12 cellular contexts compared by ENCODE assay signal in the genomic region with DNA sequence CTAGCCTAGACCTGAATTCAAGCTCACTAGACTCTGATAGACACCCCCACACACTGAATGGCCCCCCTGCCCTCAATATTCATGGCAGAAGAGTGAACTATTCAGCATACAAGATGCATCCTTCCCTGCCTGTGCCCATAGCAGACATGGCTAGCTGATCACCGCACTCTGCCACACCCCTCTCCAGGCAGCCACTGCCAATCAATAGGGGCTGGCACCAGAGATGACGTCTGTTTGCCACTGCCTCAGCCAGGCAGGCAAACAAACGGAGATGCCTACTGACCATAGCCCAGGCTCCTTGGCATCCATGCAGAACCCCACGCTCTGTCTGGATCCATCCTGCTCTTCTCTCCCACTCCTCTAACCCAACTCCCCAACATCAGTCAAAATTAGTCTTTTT. TPM values are rescaled to one million over a fixed set of nuclear protein-coding genes. Genes with fewer than 3 reads are reported as not detected.
DNase-seq lines count a peak whose midpoint lies in the region; ATAC-seq and TF ChIP-seq lines count a peak whose summit lies in the region.
"Had no signal": no experiment of that assay in that cellular context is flagged by ENCODE, and none has a peak within 500 bp of the region (broad histone marks: within the 10 kb centered on the region; RNA-seq: fewer than 3 reads in every experiment).

No MANE protein-coding gene starts in this region.

- no peaks in the 10 kb centered on the region for H4K20me1 ChIP-seq in HCT116 (ENCODE audit: insufficient read depth)

- no peak for TF ChIP-seq RAD21 in HCT116 (IDR thresholded peaks at IDR 0.05; ENCODE audit: low read depth)

- H3K27ac ChIP-seq in HCT116 (ENCODE audit: low read depth, low read length), result no peak overlapping the region
- H3K27ac ChIP-seq: foreskin keratinocyte, vagina had no signal

- peak overlapping the region; percentile 54 for H3K27ac Mint-ChIP-seq in glutamatergic neuron (ENCODE audit: unreplicated experiment)
- peak overlapping the region in 2 of 6 donors; percentile 6 to 13 for H3K27ac Mint-ChIP-seq in immature natural killer cell

- no peak overlapping the region for H2AFZ ChIP-seq in HCT116 (ENCODE audit: low read depth, low read length, poor library complexity, severe bottlenecking)

- H3K27me3 ChIP-seq in HCT116 (ENCODE audit: insufficient read depth, low read length), result no peaks in the 10 kb centered on the region
- H3K27me3 ChIP-seq: vagina had no signal

- RAD21 ChIA-PET in HCT116 (lab: Charles Lee; ENCODE audit: low non-redundant PET in 1 of 2, low total read pairs in 2 of 2, uncharacterized antibody in 2 of 2, unreplicated experiment in 2 of 2), result no interaction called here

- POLR2A ChIA-PET in HCT116 (lab: Charles Lee), result no interaction called here

- WGBS in lower leg skin, 2 donors, result 70 to 74% methylated on average over 4 of the region's 4 CpGs

- H3K36me3 Mint-ChIP-seq in glutamatergic neuron (ENCODE audit: unreplicated experiment) (peaks cover 16% of the 10 kb centered on the region), immature natural killer cell (peaks cover 0 to 4% (median 0%) of the 10 kb centered on the region in 3 donors)

- no peaks in the 10 kb centered on the region for H3K4me1 ChIP-seq in HCT116 (ENCODE audit: control insufficient read depth in 1 of 2, insufficient read depth in 2 of 2, low read length in 2 of 2)
- H3K4me1 ChIP-seq: foreskin keratinocyte had no signal

- H3K9me3 Mint-ChIP-seq in glutamatergic neuron (ENCODE audit: unreplicated experiment) (peaks cover 31% of the 10 kb centered on the region), immature natural killer cell (no peaks in the 10 kb centered on the region)

- H3K4me3 Mint-ChIP-seq in glutamatergic neuron (ENCODE audit: unreplicated experiment) (peak overlapping the region; percentile 3), immature natural killer cell (no peak overlapping the region)

- peak; percentile 78 for ATAC-seq in HCT116
- ATAC-seq: foreskin keratinocyte had no signal

- H3K36me3 ChIP-seq in HCT116 (ENCODE audit: control insufficient read depth in 1 of 2, insufficient read depth in 2 of 2, low read length in 2 of 2), result peaks cover 0 to 4% of the 10 kb centered on the region in 2 experiments; a peak in 1 of 4 replicates

- CTCF ChIA-PET in HCT116 (lab: Charles Lee), result no interaction called here

- no TSS peak for BruUV-seq in HCT116 (replicated peaks; lab: Mats Ljungman, UMichigan)

- H3K9ac ChIP-seq in HCT116 (ENCODE audit: low read length), result no peak overlapping the region

- no peaks in the 10 kb centered on the region for H3K9me3 ChIP-seq in HCT116 (ENCODE audit: control insufficient read depth in 1 of 2, insufficient read depth in 1 of 2, low read depth in 1 of 2, low read length in 2 of 2)
- H3K9me3 ChIP-seq: vagina had no signal

- no peak overlapping the region for H3K4me2 ChIP-seq in HCT116 (ENCODE audit: low read length)

- H3K79me2 ChIP-seq in HCT116 (ENCODE audit: insufficient read depth, low read length), result no peaks in the 10 kb centered on the region

- H3K4me1 Mint-ChIP-seq in glutamatergic neuron (ENCODE audit: low read depth, unreplicated experiment) (peaks cover 14% of the 10 kb centered on the region), immature natural killer cell (peaks cover 16 to 20% of the 10 kb centered on the region in 2 donors)

- H3K27me3 Mint-ChIP-seq in glutamatergic neuron (ENCODE audit: unreplicated experiment), result peaks cover 29% of the 10 kb centered on the region
- H3K27me3 Mint-ChIP-seq in immature natural killer cell (ENCODE audit: low read depth in 3 of 3), result peaks cover 0 to 12% (median 10%) of the 10 kb centered on the region in 3 donors

- TF ChIP-seq POLR2A in HCT116 (IDR thresholded peaks at IDR 0.05; ENCODE audit: borderline replicate concordance, extremely low read depth, insufficient read depth, insufficient read length) (no peak), lower leg skin (IDR thresholded peaks at IDR 0.05) (no peak)

- intact Hi-C loops in HCT116 (cut with micrococcal nuclease) (no loop called here), lower leg skin (cut with DNase I; ENCODE audit: low total_unique reads) (loop anchor here (10.0 kb wide), 1 partner anchor 251 kb away; no protein-coding TSS in a partner anchor)

- no peaks in the 10 kb centered on the region for H3K9me2 ChIP-seq in HCT116 (ENCODE audit: insufficient read depth)

- TF ChIP-seq CTCF in HCT116 (IDR thresholded peaks at IDR 0.05 in 2 of 3, conservative IDR thresholded peaks at IDR 0.05 in 1 of 3; ENCODE audit: borderline replicate concordance in 1 of 3, insufficient read depth in 1 of 3, low read depth in 2 of 3, low read length in 2 of 3), result no peak
- no peak for TF ChIP-seq CTCF in glutamatergic neuron (IDR thresholded peaks at IDR 0.05; ENCODE audit: partially characterized antibody, unreplicated experiment)
- no peak for TF ChIP-seq CTCF in lower leg skin (IDR thresholded peaks at IDR 0.05)

- DNase-seq in 8988T, result peak; percentile 62
- peak; percentile 10 for DNase-seq in HCT116 (ENCODE audit: low read depth, low spot score)
- DNase-seq in RKO (ENCODE audit: low spot score), result peak; percentile 51
- no peak for DNase-seq in glutamatergic neuron
- DNase-seq in NCI-H187 treated with DMSO at 0.1 percent for 48 hours (lab: John Stamatoyannopoulos, UW), result no peak
- no peak for DNase-seq in lower leg skin (ENCODE audit: low spot score in 2 of 2)
- DNase-seq in NCI-H1417 treated with DMSO at 0.1 percent for 48 hours (lab: John Stamatoyannopoulos, UW), result no peak
- no peak for DNase-seq in immature natural killer cell
- DNase-seq: caudate nucleus, foreskin keratinocyte, T1000 had no signal

- no peak overlapping the region for H3K4me3 ChIP-seq in HCT116 (replicated peaks in 1 of 2; ENCODE audit: low read depth in 1 of 2, low read length in 2 of 2)
- H3K4me3 ChIP-seq in lower leg skin (ENCODE audit: low read depth, poor library complexity, severe bottlenecking), result no peak overlapping the region
- H3K4me3 ChIP-seq: vagina had no signal

TF ChIP-seq in HCT116, 20 proteins besides CTCF, POLR2A, EP300 and RAD21 (continues in another document):
- TF ChIP-seq CBX3 (IDR thresholded peaks at IDR 0.05; ENCODE audit: low read depth), result peak; percentile 71; the same call in 1 of the 2 replicates
- peak; percentile 58 for TF ChIP-seq SRF (IDR thresholded peaks at IDR 0.05; ENCODE audit: low read depth)
- TF ChIP-seq SIN3A (IDR thresholded peaks at IDR 0.05; ENCODE audit: low read depth), result no peak
- TF ChIP-seq YY1 (IDR thresholded peaks at IDR 0.05; ENCODE audit: extremely low read depth, insufficient replicate concordance, low read depth, low read length), result no peak
- no peak for TF ChIP-seq ELF1 (IDR thresholded peaks at IDR 0.05; ENCODE audit: borderline replicate concordance, low read depth)
- no peak for TF ChIP-seq JUND (IDR thresholded peaks at IDR 0.05)
- TF ChIP-seq EZH2 (IDR thresholded peaks at IDR 0.05), result no peak
- TF ChIP-seq, protein P1, sequence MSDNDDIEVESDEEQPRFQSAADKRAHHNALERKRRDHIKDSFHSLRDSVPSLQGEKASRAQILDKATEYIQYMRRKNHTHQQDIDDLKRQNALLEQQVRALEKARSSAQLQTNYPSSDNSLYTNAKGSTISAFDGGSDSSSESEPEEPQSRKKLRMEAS (IDR thresholded peaks at IDR 0.05), result no peak
- TF ChIP-seq, protein P2, sequence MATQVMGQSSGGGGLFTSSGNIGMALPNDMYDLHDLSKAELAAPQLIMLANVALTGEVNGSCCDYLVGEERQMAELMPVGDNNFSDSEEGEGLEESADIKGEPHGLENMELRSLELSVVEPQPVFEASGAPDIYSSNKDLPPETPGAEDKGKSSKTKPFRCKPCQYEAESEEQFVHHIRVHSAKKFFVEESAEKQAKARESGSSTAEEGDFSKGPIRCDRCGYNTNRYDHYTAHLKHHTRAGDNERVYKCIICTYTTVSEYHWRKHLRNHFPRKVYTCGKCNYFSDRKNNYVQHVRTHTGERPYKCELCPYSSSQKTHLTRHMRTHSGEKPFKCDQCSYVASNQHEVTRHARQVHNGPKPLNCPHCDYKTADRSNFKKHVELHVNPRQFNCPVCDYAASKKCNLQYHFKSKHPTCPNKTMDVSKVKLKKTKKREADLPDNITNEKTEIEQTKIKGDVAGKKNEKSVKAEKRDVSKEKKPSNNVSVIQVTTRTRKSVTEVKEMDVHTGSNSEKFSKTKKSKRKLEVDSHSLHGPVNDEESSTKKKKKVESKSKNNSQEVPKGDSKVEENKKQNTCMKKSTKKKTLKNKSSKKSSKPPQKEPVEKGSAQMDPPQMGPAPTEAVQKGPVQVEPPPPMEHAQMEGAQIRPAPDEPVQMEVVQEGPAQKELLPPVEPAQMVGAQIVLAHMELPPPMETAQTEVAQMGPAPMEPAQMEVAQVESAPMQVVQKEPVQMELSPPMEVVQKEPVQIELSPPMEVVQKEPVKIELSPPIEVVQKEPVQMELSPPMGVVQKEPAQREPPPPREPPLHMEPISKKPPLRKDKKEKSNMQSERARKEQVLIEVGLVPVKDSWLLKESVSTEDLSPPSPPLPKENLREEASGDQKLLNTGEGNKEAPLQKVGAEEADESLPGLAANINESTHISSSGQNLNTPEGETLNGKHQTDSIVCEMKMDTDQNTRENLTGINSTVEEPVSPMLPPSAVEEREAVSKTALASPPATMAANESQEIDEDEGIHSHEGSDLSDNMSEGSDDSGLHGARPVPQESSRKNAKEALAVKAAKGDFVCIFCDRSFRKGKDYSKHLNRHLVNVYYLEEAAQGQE (IDR thresholded peaks at IDR 0.05; ENCODE audit: low read depth), result no peak
- no peak for TF ChIP-seq ZFX (IDR thresholded peaks at IDR 0.05)
- no peak for TF ChIP-seq EGR1 (IDR thresholded peaks at IDR 0.05; ENCODE audit: low read depth)
- TF ChIP-seq TCF7L2 (IDR thresholded peaks at IDR 0.05; ENCODE audit: borderline replicate concordance, extremely low read depth, insufficient read depth, insufficient read length), result no peak
- TF ChIP-seq SP1 (IDR thresholded peaks at IDR 0.05; ENCODE audit: low read depth), result no peak
- TF ChIP-seq CEBPB (IDR thresholded peaks at IDR 0.05; ENCODE audit: low read depth), result no peak

RNA-seq across cellular contexts. Expression of a gene that starts 13.8 kb away (rescaled TPM):
- 4.6 TPM for total RNA-seq in HCT116 (2021; ENCODE audit: unreplicated experiment)
- 2.6 and 2.9 TPM in 2 replicates for polyA plus RNA-seq in HCT116 (2012)
- total RNA-seq in glutamatergic neuron (ENCODE audit: unreplicated experiment), result 1.7 TPM
- total RNA-seq in lower leg skin, result 10 to 100 TPM in 3 of 4 donors, 1 to 10 TPM in 1; 5.7 to 24.3 (median 12.6) TPM
- not detected for polyA plus RNA-seq in immature natural killer cell

RNA-seq across cellular contexts. Expression of a gene that starts 42.6 kb away (rescaled TPM):
- total RNA-seq in HCT116 (2021; ENCODE audit: unreplicated experiment) (49.4 TPM), glutamatergic neuron (ENCODE audit: unreplicated experiment) (31.0 TPM), lower leg skin (10 to 100 TPM; 54.1 to 64.8 (median 56.0) TPM)
- 29.9 and 30.8 TPM in 2 replicates for polyA plus RNA-seq in HCT116 (2012)
- 100 to 1,000 TPM; 175 to 285 (median 192) TPM for polyA plus RNA-seq in immature natural killer cell

Comparison
In these comparisons a context has a peak if more than half of its experiments do, and no peak if none do; other contexts are left out.
1. DNase-seq: peak in 8988T (single experiment), HCT116 (single experiment) and RKO (single experiment); none in glutamatergic neuron (single experiment), NCI-H187 treated with DMSO at 0.1 percent for 48 hours (single experiment), lower leg skin (0 of 2), NCI-H1417 treated with DMSO at 0.1 percent for 48 hours (single experiment) and immature natural killer cell (0 of 3).